1 cellular context compared by ENCODE assay signal in genomic region chr9:81682797-81683196, GRCh38.
TF ChIP-seq lines count a peak whose summit lies in the region.

No MANE protein-coding gene starts in this region.

TF ChIP-seq in neural cell, 6 proteins besides CTCF, POLR2A, EP300 and RAD21 (continued from another document):
- TF ChIP-seq EZH2 (IDR thresholded peaks at IDR 0.05; ENCODE audit: borderline replicate concordance, insufficient read depth, low read length, poor library complexity, severe bottlenecking) (no peak), TAF1 (IDR thresholded peaks at IDR 0.05; ENCODE audit: low read depth) (no peak), POLR2AphosphoS5 (IDR thresholded peaks at IDR 0.05) (no peak), MXI1 (conservative IDR thresholded peaks at IDR 0.05; ENCODE audit: poor library complexity, severe bottlenecking) (no peak)
TF ChIP-seq in neural cell: peak in this region for 0.
